8 cellular contexts compared by ENCODE assay signal in the genomic region with DNA sequence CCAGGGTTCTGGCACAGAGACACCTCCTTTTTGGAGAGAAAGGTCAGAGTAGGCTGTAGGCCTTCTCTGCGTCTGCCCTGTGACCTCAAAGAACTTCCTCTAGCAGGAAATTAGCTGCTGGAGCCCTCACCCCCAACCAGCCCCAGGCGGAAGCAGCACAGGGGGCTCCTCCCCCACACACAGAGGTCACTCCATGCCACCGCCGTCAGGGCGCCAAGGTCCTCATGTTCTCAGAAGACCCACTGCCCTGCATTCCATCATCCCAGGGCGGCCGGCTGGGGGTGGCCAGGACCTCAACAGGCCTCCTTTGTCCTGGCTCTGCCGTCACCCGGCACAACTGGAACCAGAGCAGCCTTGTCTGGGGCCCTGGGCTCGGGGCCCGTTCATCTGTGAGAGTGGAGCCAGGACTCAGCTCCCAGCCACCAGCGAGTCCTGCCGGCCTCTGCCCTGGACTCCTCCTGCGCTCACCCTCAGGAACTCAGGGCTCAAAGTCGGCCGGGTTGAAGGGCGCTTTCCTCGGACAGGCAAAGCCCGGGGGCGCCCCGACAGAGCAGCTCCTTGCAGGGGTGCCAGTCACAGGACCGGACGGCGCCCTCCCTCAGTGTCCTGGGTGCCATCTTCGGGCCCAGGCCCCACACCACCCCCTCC. TPM values are rescaled to one million over a fixed set of nuclear protein-coding genes. Genes with fewer than 3 reads are reported as not detected.
DNase-seq lines count a peak whose midpoint lies in the region; ATAC-seq, FAIRE-seq and TF ChIP-seq lines count a peak whose summit lies in the region.

No MANE protein-coding gene starts in this region.

- peak overlapping the region; percentile 44 to 93 for H3K27ac Mint-ChIP-seq in activated naive CD4-positive, alpha-beta T cell treated with anti-CD3 and anti-CD28 coated beads, Interleukin-2, amount 50 U/mL, for 72 hours
- peak overlapping the region; percentile 97 for H3K27ac Mint-ChIP-seq in progenitor cell of endocrine pancreas

- DNase-seq in GM10266 (ENCODE audit: extremely low spot score) (peak; percentile 84), OCI-M1 (lab: John Stamatoyannopoulos, UW) (peak; percentile 86), left ventricle myocardium superior (peak; percentile 84), progenitor cell of endocrine pancreas (ENCODE audit: low spot score, unreplicated experiment) (peak; percentile 45), NCI-H526 treated with DMSO at 0.1 percent for 48 hours (lab: John Stamatoyannopoulos, UW) (no peak), H54 (ENCODE audit: insufficient read length, low spot score) (no peak)
- peak; percentile 58 to 78 for DNase-seq in activated naive CD4-positive, alpha-beta T cell treated with anti-CD3 and anti-CD28 coated beads, Interleukin-2, amount 50 U/mL, for 72 hours (ENCODE audit: low spot score in 2 of 2)

- TF ChIP-seq CTCF in GM10266 (IDR thresholded peaks at IDR 0.05; ENCODE audit: control insufficient read depth, insufficient read depth, low read depth, missing control alignments) (no peak), progenitor cell of endocrine pancreas (IDR thresholded peaks at IDR 0.05; ENCODE audit: unreplicated experiment) (no peak)

- peak; percentile 19 to 50 for ATAC-seq in activated naive CD4-positive, alpha-beta T cell treated with anti-CD3 and anti-CD28 coated beads, Interleukin-2, amount 50 U/mL, for 72 hours
- ATAC-seq in left ventricle myocardium superior (peak; percentile 50), HG02973 (IDR thresholded peaks at IDR 0.05; ENCODE audit: unreplicated experiment) (no peak)

- intact Hi-C loops in left ventricle myocardium superior (cut with micrococcal nuclease) = no loop called here

- H3K36me3 Mint-ChIP-seq in activated naive CD4-positive, alpha-beta T cell treated with anti-CD3 and anti-CD28 coated beads, Interleukin-2, amount 50 U/mL, for 72 hours = peaks cover 14 to 35% of the 10 kb centered on the region in 2 donors
- peaks cover 6% of the 10 kb centered on the region for H3K36me3 Mint-ChIP-seq in progenitor cell of endocrine pancreas (ENCODE audit: insufficient read depth)

- H3K9me3 Mint-ChIP-seq in activated naive CD4-positive, alpha-beta T cell treated with anti-CD3 and anti-CD28 coated beads, Interleukin-2, amount 50 U/mL, for 72 hours = no peaks in the 10 kb centered on the region
- H3K9me3 Mint-ChIP-seq in progenitor cell of endocrine pancreas (ENCODE audit: low read depth) = no peaks in the 10 kb centered on the region

- H3K4me1 Mint-ChIP-seq in progenitor cell of endocrine pancreas (ENCODE audit: low read depth) = peaks cover 6% of the 10 kb centered on the region

- no peak for TF ChIP-seq POLR2A in H54 (IDR thresholded peaks at IDR 0.05; ENCODE audit: low read depth, low read length)

- FAIRE-seq in H54 (lab: Jason Lieb, UNC) = no peak

- H3K4me3 Mint-ChIP-seq in progenitor cell of endocrine pancreas (ENCODE audit: low read depth) = peak overlapping the region; percentile 83

- H3K27me3 Mint-ChIP-seq in progenitor cell of endocrine pancreas = peaks cover 13% of the 10 kb centered on the region

RNA-seq across cellular contexts. Expression of a gene that starts 1.2 kb away (rescaled TPM):
- 100 to 1,000 TPM; 165 to 233 TPM for total RNA-seq in activated naive CD4-positive, alpha-beta T cell treated with anti-CD3 and anti-CD28 coated beads, Interleukin-2, amount 50 U/mL, for 72 hours
- total RNA-seq in left ventricle myocardium superior (69.2 TPM), progenitor cell of endocrine pancreas (125 and 134 TPM in 2 replicates)

RNA-seq across cellular contexts. Expression of a gene that starts 3.2 kb away (rescaled TPM):
- total RNA-seq in activated naive CD4-positive, alpha-beta T cell treated with anti-CD3 and anti-CD28 coated beads, Interleukin-2, amount 50 U/mL, for 72 hours = 100 to 1,000 TPM; 165 to 187 TPM
- 1.5 TPM for total RNA-seq in left ventricle myocardium superior
- 0.12 and 0.58 TPM in 2 replicates for total RNA-seq in progenitor cell of endocrine pancreas

RNA-seq across cellular contexts. Expression of a gene that starts 18.8 kb away (rescaled TPM):
- not detected for total RNA-seq in activated naive CD4-positive, alpha-beta T cell treated with anti-CD3 and anti-CD28 coated beads, Interleukin-2, amount 50 U/mL, for 72 hours
- total RNA-seq in left ventricle myocardium superior (not detected), progenitor cell of endocrine pancreas (not detected in 2 replicates)

RNA-seq across cellular contexts. Expression of a gene that starts 41.0 kb away (rescaled TPM):
- total RNA-seq in activated naive CD4-positive, alpha-beta T cell treated with anti-CD3 and anti-CD28 coated beads, Interleukin-2, amount 50 U/mL, for 72 hours = 10 to 100 TPM; 84.0 to 92.7 TPM
- 120 TPM for total RNA-seq in left ventricle myocardium superior
- total RNA-seq in progenitor cell of endocrine pancreas = 50.5 and 51.5 TPM in 2 replicates

RNA-seq across cellular contexts. Expression of a gene that starts 59.5 kb away (rescaled TPM):
- total RNA-seq in activated naive CD4-positive, alpha-beta T cell treated with anti-CD3 and anti-CD28 coated beads, Interleukin-2, amount 50 U/mL, for 72 hours = 100 to 1,000 TPM; 129 to 234 TPM
- total RNA-seq in left ventricle myocardium superior (2.1 TPM), progenitor cell of endocrine pancreas (27.9 and 29.1 TPM in 2 replicates)

Comparison
In these comparisons a context has a peak if more than half of its experiments do, and no peak if none do; other contexts are left out.
1. DNase-seq: peak in GM10266 (single experiment), OCI-M1 (single experiment), activated naive CD4-positive, alpha-beta T cell treated with anti-CD3 and anti-CD28 coated beads, Interleukin-2, amount 50 U/mL, for 72 hours (2 of 2), left ventricle myocardium superior (single experiment) and progenitor cell of endocrine pancreas (single experiment); none in NCI-H526 treated with DMSO at 0.1 percent for 48 hours (single experiment) and H54 (single experiment).
2. RNA of a gene that starts 3.2 kb away (total RNA-seq): 165 to 187 TPM in activated naive CD4-positive, alpha-beta T cell treated with anti-CD3 and anti-CD28 coated beads, Interleukin-2, amount 50 U/mL, for 72 hours; 1.5 TPM in left ventricle myocardium superior (single experiment) and 0.12 to 0.58 TPM in progenitor cell of endocrine pancreas; every median in the first group is over 10 times any median in the second.